8 cellular contexts compared by ENCODE assay signal in the genomic region with DNA sequence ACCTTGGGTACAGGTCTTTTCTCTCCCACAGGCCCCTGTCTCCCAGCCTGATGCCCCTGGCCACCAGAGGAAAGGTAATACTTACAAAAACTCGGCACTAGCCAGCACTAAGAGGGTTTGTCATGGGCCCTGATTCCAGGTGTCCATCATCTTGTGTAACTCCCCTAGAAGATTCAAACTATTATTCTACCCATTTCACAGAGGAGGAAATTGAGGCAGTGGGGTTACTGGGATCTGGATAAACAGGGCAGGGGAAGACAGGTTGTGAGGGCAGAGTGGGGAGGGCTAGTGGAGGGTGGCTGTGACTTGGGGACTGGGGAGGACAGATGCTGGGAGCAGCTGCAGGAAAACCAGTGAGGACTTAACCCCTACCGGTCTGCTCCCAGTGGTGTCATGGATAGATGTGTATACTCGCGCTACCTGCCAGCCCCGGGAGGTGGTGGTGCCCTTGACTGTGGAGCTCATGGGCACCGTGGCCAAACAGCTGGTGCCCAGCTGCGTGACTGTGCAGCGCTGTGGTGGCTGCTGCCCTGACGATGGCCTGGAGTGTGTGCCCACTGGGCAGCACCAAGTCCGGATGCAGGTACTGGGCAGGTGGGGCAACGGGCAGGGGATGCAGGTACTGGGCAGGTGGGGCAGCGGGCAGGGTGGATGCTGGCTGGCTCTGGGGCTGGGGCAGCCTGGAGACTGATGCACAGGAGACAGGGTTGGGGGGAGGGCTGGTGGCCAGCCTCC. TPM values are rescaled to one million over a fixed set of nuclear protein-coding genes. Genes with fewer than 3 reads are reported as not detected.
DNase-seq lines count a peak whose midpoint lies in the region; ATAC-seq and TF ChIP-seq lines count a peak whose summit lies in the region.

No MANE protein-coding gene starts in this region.

- peaks cover 26 to 55% of the 10 kb centered on the region in 2 donors for H3K4me1 ChIP-seq in thoracic aorta (ENCODE audit: control insufficient read depth in 1 of 2, low read depth in 2 of 2)

- no peak for ATAC-seq in activated naive CD8-positive, alpha-beta T cell treated with anti-CD3 and anti-CD28 coated beads, Interleukin-2, amount 50 U/mL, for 24 hours
- ATAC-seq in thoracic aorta (ENCODE audit: insufficient number of reproducible peaks, low FRiP score, low read depth): no peak
- no peak for ATAC-seq in GM21717 (IDR thresholded peaks at IDR 0.05; ENCODE audit: unreplicated experiment)

- H3K9me3 Mint-ChIP-seq in T-helper 1 cell treated with Interleukin-12 subunit alpha and Interleukin-12 subunit beta and Interleukin-4 antibody, amounts not matched to agents 30 μg/mL and 1 μg/mL, for 36 hours: no peaks in the 10 kb centered on the region
- H3K9me3 Mint-ChIP-seq in activated naive CD8-positive, alpha-beta T cell treated with anti-CD3 and anti-CD28 coated beads, Interleukin-2, amount 50 U/mL, for 24 hours: no peaks in the 10 kb centered on the region

- peaks cover 30% of the 10 kb centered on the region for H3K4me1 Mint-ChIP-seq in T-helper 1 cell treated with Interleukin-12 subunit alpha and Interleukin-12 subunit beta and Interleukin-4 antibody, amounts not matched to agents 30 μg/mL and 1 μg/mL, for 36 hours (ENCODE audit: low read depth)
- peaks cover 47% of the 10 kb centered on the region for H3K4me1 Mint-ChIP-seq in activated naive CD8-positive, alpha-beta T cell treated with anti-CD3 and anti-CD28 coated beads, Interleukin-2, amount 50 U/mL, for 24 hours

- H3K36me3 Mint-ChIP-seq in T-helper 1 cell treated with Interleukin-12 subunit alpha and Interleukin-12 subunit beta and Interleukin-4 antibody, amounts not matched to agents 30 μg/mL and 1 μg/mL, for 36 hours (ENCODE audit: low read depth): peaks cover 11% of the 10 kb centered on the region
- H3K36me3 Mint-ChIP-seq in activated naive CD8-positive, alpha-beta T cell treated with anti-CD3 and anti-CD28 coated beads, Interleukin-2, amount 50 U/mL, for 24 hours (ENCODE audit: low read depth): peaks cover 7% of the 10 kb centered on the region

- H3K27ac Mint-ChIP-seq in T-helper 1 cell treated with Interleukin-12 subunit alpha and Interleukin-12 subunit beta and Interleukin-4 antibody, amounts not matched to agents 30 μg/mL and 1 μg/mL, for 36 hours: peak overlapping the region; percentile 57
- H3K27ac Mint-ChIP-seq in activated naive CD8-positive, alpha-beta T cell treated with anti-CD3 and anti-CD28 coated beads, Interleukin-2, amount 50 U/mL, for 24 hours: peak overlapping the region; percentile 72

- no peaks in the 10 kb centered on the region for H3K9me3 ChIP-seq in thoracic aorta

- H3K27me3 Mint-ChIP-seq in T-helper 1 cell treated with Interleukin-12 subunit alpha and Interleukin-12 subunit beta and Interleukin-4 antibody, amounts not matched to agents 30 μg/mL and 1 μg/mL, for 36 hours (ENCODE audit: low read depth): no peaks in the 10 kb centered on the region
- no peaks in the 10 kb centered on the region for H3K27me3 Mint-ChIP-seq in activated naive CD8-positive, alpha-beta T cell treated with anti-CD3 and anti-CD28 coated beads, Interleukin-2, amount 50 U/mL, for 24 hours

- peak overlapping the region; percentile 83 for H3K4me3 Mint-ChIP-seq in T-helper 1 cell treated with Interleukin-12 subunit alpha and Interleukin-12 subunit beta and Interleukin-4 antibody, amounts not matched to agents 30 μg/mL and 1 μg/mL, for 36 hours
- H3K4me3 Mint-ChIP-seq in activated naive CD8-positive, alpha-beta T cell treated with anti-CD3 and anti-CD28 coated beads, Interleukin-2, amount 50 U/mL, for 24 hours: peak overlapping the region; percentile 83

- TF ChIP-seq CTCF in thoracic aorta (IDR thresholded peaks at IDR 0.05): no peak

- H3K27ac ChIP-seq in layer of hippocampus (ENCODE audit: low read depth, low read length): peak overlapping the region; percentile 83
- peak overlapping the region; percentile 85 to 91 for H3K27ac ChIP-seq in thoracic aorta

- H3K27me3 ChIP-seq in layer of hippocampus (ENCODE audit: control insufficient read depth, insufficient read depth, low read length): no peaks in the 10 kb centered on the region
- no peaks in the 10 kb centered on the region for H3K27me3 ChIP-seq in thoracic aorta (replicated peaks; ENCODE audit: insufficient read depth)

- DNase-seq in T-helper 1 cell (no peak), thoracic aorta (ENCODE audit: low spot score) (no peak), iPS-NIHi11 (ENCODE audit: low spot score) (no peak), kidney glomerular epithelial cell (lab: John Stamatoyannopoulos, UW) (no peak)
- DNase-seq in activated naive CD8-positive, alpha-beta T cell treated with anti-CD3 and anti-CD28 coated beads, Interleukin-2, amount 50 U/mL, for 24 hours: no peak

- H3K36me3 ChIP-seq in thoracic aorta: peaks cover 11% of the 10 kb centered on the region

- H3K4me3 ChIP-seq in thoracic aorta: peak overlapping the region; percentile 88

RNA-seq across cellular contexts. Expression of gene VEGFB, which starts 1.2 kb away (rescaled TPM):
- 100 to 1,000 TPM in 1 of 2 donors, 10 to 100 TPM in 1; 81.8 to 107 TPM for total RNA-seq in thoracic aorta

RNA-seq across cellular contexts. Expression of gene DNAJC4, which starts 5.2 kb away (rescaled TPM):
- 10 to 100 TPM; 13.5 to 53.2 TPM for total RNA-seq in thoracic aorta

RNA-seq across cellular contexts. Expression of gene FKBP2, which starts 5.3 kb away (rescaled TPM):
- 10 to 100 TPM; 51.7 to 53.0 TPM for total RNA-seq in thoracic aorta

RNA-seq across cellular contexts. Expression of gene NUDT22, which starts 9.5 kb away (rescaled TPM):
- total RNA-seq in thoracic aorta: 10 to 100 TPM; 52.3 to 61.6 TPM

RNA-seq across cellular contexts. Expression of gene TRPT1, which starts 9.6 kb away (rescaled TPM):
- total RNA-seq in thoracic aorta: 10 to 100 TPM; 67.2 to 95.3 TPM
